Comparison of ENCODE assay signal across 8 cellular contexts in the genomic region with DNA sequence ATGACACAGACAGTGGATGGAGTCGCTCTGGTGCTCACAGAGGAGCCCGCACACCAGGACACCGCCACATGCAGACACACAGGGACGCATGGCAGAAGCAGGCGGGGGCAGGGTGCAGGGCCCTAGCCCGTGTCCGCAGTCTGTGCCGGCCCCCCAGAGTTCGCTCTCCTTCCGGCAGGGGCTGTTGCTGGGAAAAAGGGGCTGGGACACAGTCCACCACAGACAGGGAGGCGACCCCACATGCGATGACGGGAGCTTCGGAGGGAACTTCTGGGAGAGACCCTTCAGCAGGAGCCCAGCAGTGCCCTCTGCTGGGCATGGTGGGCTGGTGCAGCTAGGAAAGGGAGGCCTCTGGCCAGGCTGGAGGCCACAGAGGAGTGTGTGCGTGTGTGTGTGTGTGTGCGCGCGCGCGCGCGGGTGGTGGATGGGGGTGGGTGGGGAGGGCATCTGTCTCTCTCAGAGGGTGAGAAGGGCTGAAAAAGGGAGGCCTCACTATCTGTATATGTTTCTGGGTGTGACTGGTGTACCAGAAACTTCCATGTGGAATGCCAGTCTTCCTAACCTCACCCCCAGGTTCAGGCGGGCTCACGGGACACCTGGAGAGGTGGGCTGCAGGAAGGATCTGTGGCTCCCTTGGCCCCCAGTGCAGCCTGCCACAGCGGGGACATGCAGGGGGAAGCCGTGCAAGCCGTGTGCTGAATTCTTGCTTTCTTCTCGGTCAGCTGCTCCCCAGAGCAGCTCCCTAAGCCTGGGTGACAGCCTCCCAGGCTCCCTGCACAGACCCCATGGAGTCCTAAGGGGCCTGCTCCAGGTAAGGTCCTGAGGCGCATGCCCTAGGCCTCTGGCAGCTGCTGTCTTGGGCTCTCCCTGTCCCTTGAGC.
DNase-seq lines count a peak whose midpoint lies in the region; ATAC-seq and TF ChIP-seq lines count a peak whose summit lies in the region.

No MANE protein-coding gene starts in this region.

- H3K4me3 ChIP-seq in epithelial cell of proximal tubule (ENCODE audit: low read depth, low read length): peak overlapping the region; percentile 46

- DNase-seq in EL (peak; percentile 79), NOMO-1 treated with dmso at 0.1 percent for 144 hours (lab: John Stamatoyannopoulos, UW; ENCODE audit: unreplicated experiment) (peak; percentile 54), activated T-cell treated with anti-CD3 and anti-CD28 coated beads for 1 hour (ENCODE audit: low read depth) (peak; percentile 41), epithelial cell of proximal tubule (ENCODE audit: low read depth) (no peak), mucosa of gallbladder (ENCODE audit: low spot score) (peak; percentile 80)
- peak; percentile 23 to 28 for DNase-seq in stimulated activated CD8-positive, alpha-beta memory T cell treated with anti-CD3 and anti-CD28 coated beads, Interleukin-4, amount 100 ng/mL, for 1 hour (ENCODE audit: low read depth in 2 of 2, low spot score in 1 of 2)

- TF ChIP-seq CTCF in epithelial cell of proximal tubule (conservative IDR thresholded peaks at IDR 0.05; ENCODE audit: low read depth, low read length): peak; percentile 87

- peak; percentile 61 for ATAC-seq in HG03354 (IDR thresholded peaks at IDR 0.05; ENCODE audit: poor library complexity, severe bottlenecking, unreplicated experiment)
- no peak for ATAC-seq in GM18517 (IDR thresholded peaks at IDR 0.05; ENCODE audit: unreplicated experiment)
